In the genomic region with DNA sequence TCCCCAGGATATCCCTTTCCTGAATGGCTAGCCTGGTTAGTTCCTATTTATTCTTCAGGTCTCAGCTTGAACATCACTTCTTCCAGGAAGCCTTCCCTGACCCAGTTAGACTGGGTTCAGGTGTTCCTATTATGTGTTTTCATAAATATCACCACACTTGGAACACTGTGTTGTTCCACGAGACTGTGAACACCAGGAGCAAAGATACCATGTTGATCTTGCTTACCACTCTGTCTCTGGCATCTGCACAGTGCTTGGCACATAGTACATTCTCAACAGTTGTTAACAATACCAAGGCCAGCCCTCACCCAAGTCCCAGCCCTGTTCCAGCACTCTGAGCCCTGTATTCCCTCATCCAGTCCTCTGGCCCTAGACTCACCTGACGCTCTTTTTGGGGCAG, we compare ENCODE assay signal across 27 cellular contexts. TPM values are rescaled to one million over a fixed set of nuclear protein-coding genes. Genes with fewer than 3 reads are reported as not detected.
"Had no signal": no experiment of that assay in that cellular context is flagged by ENCODE, and none has a peak within 500 bp of the region (broad histone marks: within the 10 kb centered on the region; RNA-seq: fewer than 3 reads in every experiment).

No MANE protein-coding gene starts in this region.

- H3K4me3 Mint-ChIP-seq: immature natural killer cell; naive thymus-derived CD8-positive, alpha-beta T cell; nephron; neural crest cell; stimulated activated memory B cell treated with anti-CD40 and anti-IgM and Interleukin-4, amounts not matched to agents 10 μg/mL and 1 μg/mL and 100 μg/mL, for 72 hours; stimulated activated naive CD8-positive, alpha-beta T cell treated with anti-CD3 and anti-CD28 coated beads, Interleukin-15, amount 100 ng/mL, for 72 hours had no signal

- ATAC-seq: left colon; left lung; lower lobe of right lung; naive thymus-derived CD8-positive, alpha-beta T cell; pancreas; right cardiac atrium; sciatic nerve; stimulated activated memory B cell treated with anti-CD40 and anti-IgM and Interleukin-4, amounts not matched to agents 10 μg/mL and 1 μg/mL and 100 μg/mL, for 72 hours; stimulated activated naive CD8-positive, alpha-beta T cell treated with anti-CD3 and anti-CD28 coated beads, Interleukin-15, amount 100 ng/mL, for 72 hours had no signal

- H3K27me3 ChIP-seq: left lung, pancreas, spleen, transverse colon, upper lobe of left lung, vagina had no signal

- DNase-seq: immature natural killer cell; kidney; left colon; left lung; lower lobe of right lung; mammary epithelial cell; mesenchymal stem cell; naive thymus-derived CD8-positive, alpha-beta T cell; nucleus accumbens; pancreas; retina; small intestine; spleen; stimulated activated CD4-positive, alpha-beta T cell treated with anti-CD3 and anti-CD28 coated beads, Interleukin-4, amount 100 ng/mL, for 24 hours; stimulated activated naive CD4-positive, alpha-beta T cell treated with Interleukin-2 at 50 U/mL for 16 hours; stimulated activated naive CD8-positive, alpha-beta T cell treated with anti-CD3 and anti-CD28 coated beads, Interleukin-15, amount 100 ng/mL, for 72 hours; substantia nigra; transverse colon; upper lobe of left lung had no signal

- H3K27ac ChIP-seq: left lung, lower lobe of right lung, pancreas, prostate gland, spleen, transverse colon, upper lobe of left lung, vagina had no signal

- H3K27ac Mint-ChIP-seq: nephron; stimulated activated memory B cell treated with anti-CD40 and anti-IgM and Interleukin-4, amounts not matched to agents 10 μg/mL and 1 μg/mL and 100 μg/mL, for 72 hours; stimulated activated naive CD8-positive, alpha-beta T cell treated with anti-CD3 and anti-CD28 coated beads, Interleukin-15, amount 100 ng/mL, for 72 hours had no signal

- H3K4me3 ChIP-seq: left lung, lower lobe of right lung, pancreas, prostate gland, spleen, transverse colon, upper lobe of left lung, vagina had no signal

- H3K9me3 ChIP-seq: left lung, lower lobe of right lung, pancreas, prostate gland, spleen, transverse colon, upper lobe of left lung, vagina had no signal

- H3K27me3 Mint-ChIP-seq: naive thymus-derived CD8-positive, alpha-beta T cell; stimulated activated memory B cell treated with anti-CD40 and anti-IgM and Interleukin-4, amounts not matched to agents 10 μg/mL and 1 μg/mL and 100 μg/mL, for 72 hours; stimulated activated naive CD8-positive, alpha-beta T cell treated with anti-CD3 and anti-CD28 coated beads, Interleukin-15, amount 100 ng/mL, for 72 hours had no signal

- H3K9me3 Mint-ChIP-seq: immature natural killer cell; naive thymus-derived CD8-positive, alpha-beta T cell; nephron; neural crest cell; stimulated activated memory B cell treated with anti-CD40 and anti-IgM and Interleukin-4, amounts not matched to agents 10 μg/mL and 1 μg/mL and 100 μg/mL, for 72 hours; stimulated activated naive CD8-positive, alpha-beta T cell treated with anti-CD3 and anti-CD28 coated beads, Interleukin-15, amount 100 ng/mL, for 72 hours had no signal

- H3K4me1 ChIP-seq: pancreas, prostate gland, transverse colon had no signal

- H3K36me3 Mint-ChIP-seq: stimulated activated memory B cell treated with anti-CD40 and anti-IgM and Interleukin-4, amounts not matched to agents 10 μg/mL and 1 μg/mL and 100 μg/mL, for 72 hours had no signal

RNA-seq across cellular contexts. Expression of a gene that starts 33.9 kb away (rescaled TPM):
- total RNA-seq: naive thymus-derived CD8-positive, alpha-beta T cell; neural crest cell; temporal lobe; transverse colon; vagina had no signal
- polyA plus RNA-seq: immature natural killer cell; naive thymus-derived CD8-positive, alpha-beta T cell had no signal
